ENCODE assay signal across 8 cellular contexts in genomic region chr6:142886431-142887170, GRCh38. TPM values are rescaled to one million over a fixed set of nuclear protein-coding genes. Genes with fewer than 3 reads are reported as not detected.
DNase-seq lines count a peak whose midpoint lies in the region; ATAC-seq and TF ChIP-seq lines count a peak whose summit lies in the region.

No MANE protein-coding gene starts in this region.

- DNase-seq in activated naive CD4-positive, alpha-beta T cell treated with anti-CD3 and anti-CD28 coated beads for 36 hours = no peak
- DNase-seq in activated naive CD4-positive, alpha-beta T cell treated with anti-CD3 and anti-CD28 coated beads, Interleukin-2, amount 50 U/mL, for 16 hours = no peak
- peak; percentile 11 for DNase-seq in GM23338 (ENCODE audit: low spot score)
- peak; percentile 64 to 77 for DNase-seq in Kasumi-1 (lab: John Stamatoyannopoulos, UW)
- no peak for DNase-seq in activated T-helper 1 cell treated with anti-CD3 and anti-CD28 coated beads, Interleukin-12 subunit alpha, Interleukin-12 subunit beta, Interleukin-2, Interleukin-4 antibody, amounts not matched to agents 30 ng/mL and 10 ng/mL and 1 ng/mL, durations not matched to agents 14 hours and 24 hours and 36 hours (ENCODE audit: low spot score)
- peak; percentile 41 for DNase-seq in hepatocyte (ENCODE audit: low spot score)
- no peak for DNase-seq in upper lobe of left lung
- DNase-seq in HuH-7 (ENCODE audit: low spot score) = no peak

- H3K27ac ChIP-seq in GM23338 (ENCODE audit: low read depth) = peak overlapping the region; percentile 50; the same call in 1 of the 2 replicates
- H3K27ac ChIP-seq in hepatocyte = peak overlapping the region; percentile 75
- peak overlapping the region in 2 of 4 donors; percentile 36 to 48 for H3K27ac ChIP-seq in upper lobe of left lung

- TF ChIP-seq EP300 in upper lobe of left lung (IDR thresholded peaks at IDR 0.05) = no peak

- no peaks in the 10 kb centered on the region for H3K27me3 Mint-ChIP-seq in activated naive CD4-positive, alpha-beta T cell treated with anti-CD3 and anti-CD28 coated beads for 36 hours (ENCODE audit: low read depth)
- H3K27me3 Mint-ChIP-seq in GM23338 (ENCODE audit: insufficient read depth, low read depth, poor library complexity) = no peaks in the 10 kb centered on the region
- H3K27me3 Mint-ChIP-seq in activated T-helper 1 cell treated with anti-CD3 and anti-CD28 coated beads, Interleukin-12 subunit alpha, Interleukin-12 subunit beta, Interleukin-2, Interleukin-4 antibody, amounts not matched to agents 30 ng/mL and 10 ng/mL and 1 ng/mL, durations not matched to agents 14 hours and 24 hours and 36 hours (ENCODE audit: insufficient read depth) = no peaks in the 10 kb centered on the region

- no peaks in the 10 kb centered on the region for H4K20me1 ChIP-seq in GM23338 (replicated peaks; ENCODE audit: insufficient read depth)
- H4K20me1 ChIP-seq in hepatocyte (ENCODE audit: insufficient read depth, poor library complexity, severe bottlenecking) = no peaks in the 10 kb centered on the region

- peaks cover 84% of the 10 kb centered on the region for H3K4me1 Mint-ChIP-seq in activated naive CD4-positive, alpha-beta T cell treated with anti-CD3 and anti-CD28 coated beads for 36 hours (ENCODE audit: low read depth)
- peaks cover 47% of the 10 kb centered on the region for H3K4me1 Mint-ChIP-seq in GM23338
- H3K4me1 Mint-ChIP-seq in activated T-helper 1 cell treated with anti-CD3 and anti-CD28 coated beads, Interleukin-12 subunit alpha, Interleukin-12 subunit beta, Interleukin-2, Interleukin-4 antibody, amounts not matched to agents 30 ng/mL and 10 ng/mL and 1 ng/mL, durations not matched to agents 14 hours and 24 hours and 36 hours (ENCODE audit: low read depth) = peaks cover 86% of the 10 kb centered on the region

- no peaks in the 10 kb centered on the region for H3F3A ChIP-seq in GM23338 (replicated peaks; ENCODE audit: low read depth)

- TF ChIP-seq POLR2A in upper lobe of left lung (IDR thresholded peaks at IDR 0.05) = no peak

- H3K4me1 ChIP-seq in GM23338 (ENCODE audit: insufficient read depth) (peaks cover 31% of the 10 kb centered on the region), hepatocyte (ENCODE audit: insufficient read depth) (peaks cover 7% of the 10 kb centered on the region), upper lobe of left lung (peaks cover 16 to 33% (median 24%) of the 10 kb centered on the region in 4 donors)

- H3K9me2 ChIP-seq in GM23338 (ENCODE audit: insufficient read depth) (no peaks in the 10 kb centered on the region), hepatocyte (replicated peaks; ENCODE audit: insufficient read depth) (no peaks in the 10 kb centered on the region)

- peaks cover 14% of the 10 kb centered on the region; the same call in 1 of the 2 replicates for H3K79me2 ChIP-seq in GM23338 (replicated peaks; ENCODE audit: insufficient read depth)
- H3K79me2 ChIP-seq in hepatocyte = peaks cover 16% of the 10 kb centered on the region

- H3K36me3 ChIP-seq in GM23338 (ENCODE audit: insufficient read depth) = no peaks in the 10 kb centered on the region
- H3K36me3 ChIP-seq in hepatocyte (replicated peaks; ENCODE audit: insufficient read depth, low read depth) = no peaks in the 10 kb centered on the region
- no peaks in the 10 kb centered on the region for H3K36me3 ChIP-seq in upper lobe of left lung

- peak overlapping the region; percentile 99 for H3K27ac Mint-ChIP-seq in activated naive CD4-positive, alpha-beta T cell treated with anti-CD3 and anti-CD28 coated beads for 36 hours
- no peak overlapping the region for H3K27ac Mint-ChIP-seq in GM23338
- H3K27ac Mint-ChIP-seq in activated T-helper 1 cell treated with anti-CD3 and anti-CD28 coated beads, Interleukin-12 subunit alpha, Interleukin-12 subunit beta, Interleukin-2, Interleukin-4 antibody, amounts not matched to agents 30 ng/mL and 10 ng/mL and 1 ng/mL, durations not matched to agents 14 hours and 24 hours and 36 hours = peak overlapping the region; percentile 75

- intact Hi-C loops in activated naive CD4-positive, alpha-beta T cell treated with anti-CD3 and anti-CD28 coated beads for 36 hours (cut with micrococcal nuclease) = loop anchor here (1.0 kb wide), 2 partner anchors 16 to 193 kb away; no protein-coding TSS in a partner anchor
- intact Hi-C loops in activated T-helper 1 cell treated with anti-CD3 and anti-CD28 coated beads, Interleukin-12 subunit alpha, Interleukin-12 subunit beta, Interleukin-2, Interleukin-4 antibody, amounts not matched to agents 30 ng/mL and 10 ng/mL and 1 ng/mL, durations not matched to agents 14 hours and 24 hours and 36 hours (cut with micrococcal nuclease) = loop anchor here (1.0 to 5.0 kb wide), 6 partner anchors 16 to 1331 kb away; partner anchors contain the start of gene AIG1

- H3K27me3 ChIP-seq in GM23338 (ENCODE audit: insufficient read depth) (no peaks in the 10 kb centered on the region), hepatocyte (no peaks in the 10 kb centered on the region), upper lobe of left lung (no peaks in the 10 kb centered on the region)

- 45% methylated on average over 4 of the region's 4 CpGs for WGBS in hepatocyte (ENCODE audit: low lambda C conversion rate, missing lambda C conversion rate)
- 22 to 33% methylated on average over 4 of the region's 4 CpGs for WGBS in upper lobe of left lung, 2 donors

- H3K9me3 ChIP-seq in hepatocyte (ENCODE audit: low read depth) (no peaks in the 10 kb centered on the region), upper lobe of left lung (no peaks in the 10 kb centered on the region)

- H3K4me2 ChIP-seq in GM23338 = no peak overlapping the region
- no peak overlapping the region for H3K4me2 ChIP-seq in hepatocyte

- peak in 1 of 2 experiments; percentile 21; a peak in 2 of 4 replicates for TF ChIP-seq CTCF in GM23338 (conservative IDR thresholded peaks at IDR 0.05; ENCODE audit: low read depth in 2 of 2)
- TF ChIP-seq CTCF in hepatocyte (IDR thresholded peaks at IDR 0.05; ENCODE audit: poor library complexity) = peak; percentile 41
- TF ChIP-seq CTCF in upper lobe of left lung (IDR thresholded peaks at IDR 0.05) = peak in 4 of 6 experiments; percentile 14 to 36 (median 29)

- H3K4me3 ChIP-seq in GM23338 = no peak overlapping the region
- H3K4me3 ChIP-seq in hepatocyte = no peak overlapping the region
- no peak overlapping the region for H3K4me3 ChIP-seq in upper lobe of left lung

- ATAC-seq in GM23338 (no peak), upper lobe of left lung (ENCODE audit: low FRiP score in 2 of 2) (peak; percentile 60)

- CTCF ChIA-PET in activated naive CD4-positive, alpha-beta T cell treated with anti-CD3 and anti-CD28 coated beads for 36 hours (lab: Charles Lee) = interaction anchor here (1.4 to 3.8 kb wide), 4 partner anchors 16 to 67 kb away, joined by 4 to 16 read pairs (median 6); no protein-coding TSS in a partner anchor

- H3K36me3 Mint-ChIP-seq in activated naive CD4-positive, alpha-beta T cell treated with anti-CD3 and anti-CD28 coated beads for 36 hours (ENCODE audit: low read depth) = peaks cover 13% of the 10 kb centered on the region
- no peaks in the 10 kb centered on the region for H3K36me3 Mint-ChIP-seq in GM23338 (ENCODE audit: low read depth)
- H3K36me3 Mint-ChIP-seq in activated T-helper 1 cell treated with anti-CD3 and anti-CD28 coated beads, Interleukin-12 subunit alpha, Interleukin-12 subunit beta, Interleukin-2, Interleukin-4 antibody, amounts not matched to agents 30 ng/mL and 10 ng/mL and 1 ng/mL, durations not matched to agents 14 hours and 24 hours and 36 hours (ENCODE audit: low read depth) = peaks cover 23% of the 10 kb centered on the region

- H3K9me3 Mint-ChIP-seq in activated naive CD4-positive, alpha-beta T cell treated with anti-CD3 and anti-CD28 coated beads for 36 hours = no peaks in the 10 kb centered on the region
- no peaks in the 10 kb centered on the region for H3K9me3 Mint-ChIP-seq in GM23338
- no peaks in the 10 kb centered on the region for H3K9me3 Mint-ChIP-seq in activated T-helper 1 cell treated with anti-CD3 and anti-CD28 coated beads, Interleukin-12 subunit alpha, Interleukin-12 subunit beta, Interleukin-2, Interleukin-4 antibody, amounts not matched to agents 30 ng/mL and 10 ng/mL and 1 ng/mL, durations not matched to agents 14 hours and 24 hours and 36 hours

- H2AFZ ChIP-seq in GM23338 = no peak overlapping the region
- no peak overlapping the region for H2AFZ ChIP-seq in hepatocyte

- H3K4me3 Mint-ChIP-seq in activated naive CD4-positive, alpha-beta T cell treated with anti-CD3 and anti-CD28 coated beads for 36 hours = peak overlapping the region; percentile 0
- no peak overlapping the region for H3K4me3 Mint-ChIP-seq in GM23338
- H3K4me3 Mint-ChIP-seq in activated T-helper 1 cell treated with anti-CD3 and anti-CD28 coated beads, Interleukin-12 subunit alpha, Interleukin-12 subunit beta, Interleukin-2, Interleukin-4 antibody, amounts not matched to agents 30 ng/mL and 10 ng/mL and 1 ng/mL, durations not matched to agents 14 hours and 24 hours and 36 hours = peak overlapping the region; percentile 21

TF ChIP-seq in GM23338, 12 proteins besides CTCF, POLR2A, EP300 and RAD21:
- TF ChIP-seq POLR2AphosphoS5 (IDR thresholded peaks at IDR 0.05; ENCODE audit: low read depth) (no peak), ZNF331 (CRISPR knock-in tag; IDR thresholded peaks at IDR 0.05; ENCODE audit: low read depth) (no peak), ETS1 (IDR thresholded peaks at IDR 0.05) (no peak)

RNA-seq across cellular contexts. Expression of gene HIVEP2, which starts 58.4 kb away (rescaled TPM):
- 10 to 100 TPM; 22.0 to 24.1 TPM for total RNA-seq in activated naive CD4-positive, alpha-beta T cell treated with anti-CD3 and anti-CD28 coated beads for 36 hours
- 6.6 and 7.4 TPM in 2 replicates for total RNA-seq in GM23338 (2014; rRNA removed; shearing (Covaris generic))
- 1.5 and 1.6 TPM in 2 replicates for polyA plus RNA-seq in GM23338 (2016; fragmentation: Nextera tagmentation; extraction: Ambion mirVana)
- total RNA-seq in activated T-helper 1 cell treated with anti-CD3 and anti-CD28 coated beads, Interleukin-12 subunit alpha, Interleukin-12 subunit beta, Interleukin-2, Interleukin-4 antibody, amounts not matched to agents 30 ng/mL and 10 ng/mL and 1 ng/mL, durations not matched to agents 14 hours and 24 hours and 36 hours = 33.9 and 38.4 TPM in 2 replicates
- total RNA-seq in hepatocyte = 9.4 TPM in 2 replicates
- polyA plus RNA-seq in hepatocyte = 3.3 and 3.9 TPM in 2 replicates
- 10 to 100 TPM; 10.4 to 32.5 (median 19.6) TPM for total RNA-seq in upper lobe of left lung

Comparison
In these comparisons a context has a peak if more than half of its experiments do, and no peak if none do; other contexts are left out.
1. DNase-seq: peak in GM23338 (single experiment), Kasumi-1 (2 of 2) and hepatocyte (single experiment); none in activated naive CD4-positive, alpha-beta T cell treated with anti-CD3 and anti-CD28 coated beads for 36 hours (single experiment), activated naive CD4-positive, alpha-beta T cell treated with anti-CD3 and anti-CD28 coated beads, Interleukin-2, amount 50 U/mL, for 16 hours (single experiment), activated T-helper 1 cell treated with anti-CD3 and anti-CD28 coated beads, Interleukin-12 subunit alpha, Interleukin-12 subunit beta, Interleukin-2, Interleukin-4 antibody, amounts not matched to agents 30 ng/mL and 10 ng/mL and 1 ng/mL, durations not matched to agents 14 hours and 24 hours and 36 hours (single experiment), upper lobe of left lung (0 of 2) and HuH-7 (single experiment).